Comparison of ENCODE assay signal across 8 cellular contexts in genomic region chr3:196684548-196685407, GRCh38. TPM values are rescaled to one million over a fixed set of nuclear protein-coding genes. Genes with fewer than 3 reads are reported as not detected.
DNase-seq lines count a peak whose midpoint lies in the region; ATAC-seq and TF ChIP-seq lines count a peak whose summit lies in the region.

No MANE protein-coding gene starts in this region.

- peaks cover 8% of the 10 kb centered on the region for H3K4me1 Mint-ChIP-seq in neural crest cell
- H3K4me1 Mint-ChIP-seq in stimulated activated naive CD8-positive, alpha-beta T cell treated with anti-CD3 and anti-CD28 coated beads, Interleukin-15, amount 100 ng/mL, for 72 hours, result peaks cover 16% of the 10 kb centered on the region

- intact Hi-C loops in esophagus squamous epithelium (cut with DNase I), result loop anchor here (5.0 kb wide), 1 partner anchor 77 kb away; no protein-coding TSS in a partner anchor

- H3K36me3 ChIP-seq in esophagus squamous epithelium, result no peaks in the 10 kb centered on the region

- H3K9me3 Mint-ChIP-seq in neural crest cell, result no peaks in the 10 kb centered on the region
- H3K9me3 Mint-ChIP-seq in stimulated activated naive CD8-positive, alpha-beta T cell treated with anti-CD3 and anti-CD28 coated beads, Interleukin-15, amount 100 ng/mL, for 72 hours, result peaks cover 0 to 5% of the 10 kb centered on the region in 2 donors

- no peaks in the 10 kb centered on the region for H3K36me3 Mint-ChIP-seq in neural crest cell (ENCODE audit: low read depth)

- H3K27ac ChIP-seq in esophagus squamous epithelium, result peak overlapping the region in 2 of 4 donors; percentile 5 to 46

- 38 to 42% methylated on average over 24 of the region's 24 CpGs for WGBS in esophagus squamous epithelium, 2 donors

- TF ChIP-seq CTCF in esophagus squamous epithelium (IDR thresholded peaks at IDR 0.05), result peak; percentile 88 to 96 (median 92)
- peak; percentile 95 for TF ChIP-seq CTCF in neural crest cell (conservative IDR thresholded peaks at IDR 0.05)

- peak overlapping the region; percentile 57 for H3K27ac Mint-ChIP-seq in neural crest cell (ENCODE audit: unreplicated experiment)
- H3K27ac Mint-ChIP-seq in stimulated activated naive CD8-positive, alpha-beta T cell treated with anti-CD3 and anti-CD28 coated beads, Interleukin-15, amount 100 ng/mL, for 72 hours, result peak overlapping the region; percentile 54 to 86

- no peak for TF ChIP-seq POLR2A in esophagus squamous epithelium (IDR thresholded peaks at IDR 0.05)

- H3K27me3 Mint-ChIP-seq in neural crest cell (ENCODE audit: low read depth), result no peaks in the 10 kb centered on the region
- no peaks in the 10 kb centered on the region for H3K27me3 Mint-ChIP-seq in stimulated activated naive CD8-positive, alpha-beta T cell treated with anti-CD3 and anti-CD28 coated beads, Interleukin-15, amount 100 ng/mL, for 72 hours

- peak overlapping the region in 1 of 4 donors; percentile 18 for H3K4me3 ChIP-seq in esophagus squamous epithelium

- H3K4me1 ChIP-seq in esophagus squamous epithelium, result peaks cover 0 to 15% (median 12%) of the 10 kb centered on the region in 3 donors

- H3K9me3 ChIP-seq in esophagus squamous epithelium, result no peaks in the 10 kb centered on the region

- DNase-seq in COR-L47 (lab: John Stamatoyannopoulos, UW) (peak; percentile 68), HS-27A (ENCODE audit: low read depth) (peak; percentile 19), NOMO-1 treated with dmso at 0.1 percent for 144 hours (lab: John Stamatoyannopoulos, UW; ENCODE audit: unreplicated experiment) (peak; percentile 90), esophagus squamous epithelium (lab: John Stamatoyannopoulos, UW) (no peak), neural crest cell (ENCODE audit: low read depth, low spot score) (peak; percentile 74)
- DNase-seq in activated CD8-positive, alpha-beta memory T cell treated with anti-CD3 and anti-CD28 coated beads, Interleukin-2, amount 50 U/mL, for 4 hours, result peak; percentile 65
- DNase-seq in stimulated activated naive CD8-positive, alpha-beta T cell treated with anti-CD3 and anti-CD28 coated beads, Interleukin-15, amount 100 ng/mL, for 72 hours, result peak; percentile 66 to 72

- no peaks in the 10 kb centered on the region for H3K27me3 ChIP-seq in esophagus squamous epithelium

- no peak overlapping the region for H3K4me3 Mint-ChIP-seq in neural crest cell
- peak overlapping the region; percentile 62 to 69 for H3K4me3 Mint-ChIP-seq in stimulated activated naive CD8-positive, alpha-beta T cell treated with anti-CD3 and anti-CD28 coated beads, Interleukin-15, amount 100 ng/mL, for 72 hours

- peak; percentile 78 for ATAC-seq in GM19455 (IDR thresholded peaks at IDR 0.05; ENCODE audit: unreplicated experiment)
- peak; percentile 95 for ATAC-seq in stimulated activated naive CD8-positive, alpha-beta T cell treated with anti-CD3 and anti-CD28 coated beads, Interleukin-15, amount 100 ng/mL, for 72 hours

RNA-seq across cellular contexts. Expression of gene CEP19, which starts 27.3 kb away (rescaled TPM):
- total RNA-seq in esophagus squamous epithelium, result 1 to 10 TPM in 3 of 4 donors, under 1 TPM in 1; 0.80 to 3.1 (median 1.2) TPM
- total RNA-seq in neural crest cell, result 5.8 and 6.3 TPM in 2 replicates

RNA-seq across cellular contexts. Expression of gene PIGX, which starts 27.4 kb away (rescaled TPM):
- total RNA-seq in esophagus squamous epithelium (10 to 100 TPM; 19.5 to 58.6 (median 21.6) TPM), neural crest cell (36.2 and 37.8 TPM in 2 replicates)

RNA-seq across cellular contexts. Expression of gene NRROS, which starts 45.3 kb away (rescaled TPM):
- 1 to 10 TPM in 1 of 4 donors, under 1 TPM in 2, not detected in 1; 0.18 to 4.8 (median 0.70) TPM for total RNA-seq in esophagus squamous epithelium
- total RNA-seq in neural crest cell, result 0.52 and 1.5 TPM in 2 replicates

RNA-seq across cellular contexts. Expression of gene PAK2, which starts 54.9 kb away (rescaled TPM):
- total RNA-seq in esophagus squamous epithelium, result 10 to 100 TPM; 24.6 to 42.9 (median 38.8) TPM
- 92.2 and 96.4 TPM in 2 replicates for total RNA-seq in neural crest cell
